18 cellular contexts compared by ENCODE assay signal in genomic region chr22:40403651-40404050, GRCh38. TPM values are rescaled to one million over a fixed set of nuclear protein-coding genes. Genes with fewer than 3 reads are reported as not detected.
DNase-seq lines count a peak whose midpoint lies in the region; TF ChIP-seq lines count a peak whose summit lies in the region.
"Had no signal": no experiment of that assay in that cellular context is flagged by ENCODE, and none has a peak within 500 bp of the region (broad histone marks: within the 10 kb centered on the region; RNA-seq: fewer than 3 reads in every experiment).

No MANE protein-coding gene starts in this region.

- H3K4me2 ChIP-seq in neural progenitor cell = no peak overlapping the region
- H3K4me2 ChIP-seq: hepatocyte had no signal

- no peaks in the 10 kb centered on the region for H3F3A ChIP-seq in neural progenitor cell (ENCODE audit: low read depth)

- H3K4me3 Mint-ChIP-seq in activated CD4-positive, alpha-beta T cell treated with anti-CD3 and anti-CD28 coated beads, Interleukin-2, amount 10 ng/mL, durations not matched to agents 7 days and 5 days = no peak overlapping the region
- H3K4me3 Mint-ChIP-seq in IgD-negative memory B cell (peak overlapping the region in 3 of 4 donors; percentile 5 to 61 (median 57)), chondrocyte (ENCODE audit: unreplicated experiment) (no peak overlapping the region), neural progenitor cell (no peak overlapping the region)

- in situ Hi-C loops in GM13976 (cut with MboI; ENCODE audit: low sequenced_read_pairs, unreplicated experiment) = no loop called here

- no peak for TF ChIP-seq CTCF in chondrocyte (IDR thresholded peaks at IDR 0.05)
- TF ChIP-seq CTCF in neural progenitor cell (IDR thresholded peaks at IDR 0.05) = no peak
- no peak for TF ChIP-seq CTCF in GM13976 (IDR thresholded peaks at IDR 0.05; ENCODE audit: borderline replicate concordance, control extremely low read depth, extremely low read depth, insufficient read depth, missing control alignments)

- no peak overlapping the region for H3K4me3 ChIP-seq in neural progenitor cell
- H3K4me3 ChIP-seq: hepatocyte, K562, prostate gland, SK-N-MC, stomach had no signal

- peaks cover 37% of the 10 kb centered on the region for H3K36me3 Mint-ChIP-seq in activated CD4-positive, alpha-beta T cell treated with anti-CD3 and anti-CD28 coated beads, Interleukin-2, amount 10 ng/mL, durations not matched to agents 7 days and 5 days (ENCODE audit: low read depth)
- H3K36me3 Mint-ChIP-seq in IgD-negative memory B cell (peaks cover 3% of the 10 kb centered on the region), chondrocyte (ENCODE audit: low read depth) (peaks cover 15% of the 10 kb centered on the region), neural progenitor cell (peaks cover 28% of the 10 kb centered on the region)

- peaks cover 48% of the 10 kb centered on the region for H3K4me1 Mint-ChIP-seq in activated CD4-positive, alpha-beta T cell treated with anti-CD3 and anti-CD28 coated beads, Interleukin-2, amount 10 ng/mL, durations not matched to agents 7 days and 5 days
- H3K4me1 Mint-ChIP-seq in IgD-negative memory B cell (peaks cover 36 to 40% (median 36%) of the 10 kb centered on the region in 3 donors), chondrocyte (ENCODE audit: low read depth) (peaks cover 11% of the 10 kb centered on the region), neural progenitor cell (no peaks in the 10 kb centered on the region)

- no peak overlapping the region for H3K9ac ChIP-seq in neural progenitor cell

- no peaks in the 10 kb centered on the region for H3K79me2 ChIP-seq in neural progenitor cell (ENCODE audit: low read depth)

- POLR2A ChIA-PET in activated CD4-positive, alpha-beta T cell treated with anti-CD3 and anti-CD28 coated beads, Interleukin-2, amount 10 ng/mL, durations not matched to agents 7 days and 5 days (lab: Charles Lee) = no interaction called here

- no peaks in the 10 kb centered on the region for H3K27me3 Mint-ChIP-seq in activated CD4-positive, alpha-beta T cell treated with anti-CD3 and anti-CD28 coated beads, Interleukin-2, amount 10 ng/mL, durations not matched to agents 7 days and 5 days
- H3K27me3 Mint-ChIP-seq in IgD-negative memory B cell (peaks cover 2% of the 10 kb centered on the region), chondrocyte (ENCODE audit: low read depth) (no peaks in the 10 kb centered on the region), neural progenitor cell (ENCODE audit: insufficient read depth, low read depth) (peaks cover 2% of the 10 kb centered on the region)

- no peaks in the 10 kb centered on the region for H3K27me3 ChIP-seq in neural progenitor cell
- H3K27me3 ChIP-seq: hepatocyte, stomach had no signal

- H3K27ac Mint-ChIP-seq in activated CD4-positive, alpha-beta T cell treated with anti-CD3 and anti-CD28 coated beads, Interleukin-2, amount 10 ng/mL, durations not matched to agents 7 days and 5 days = peak overlapping the region; percentile 80
- H3K27ac Mint-ChIP-seq in IgD-negative memory B cell (peak overlapping the region; percentile 3 to 47 (median 7)), chondrocyte (ENCODE audit: unreplicated experiment) (peak overlapping the region; percentile 39), neural progenitor cell (peak overlapping the region; percentile 10)

- H3K9me3 ChIP-seq in neural progenitor cell (ENCODE audit: low read depth) = no peaks in the 10 kb centered on the region
- H3K9me3 ChIP-seq: prostate gland, stomach had no signal

- no peaks in the 10 kb centered on the region for H3K36me3 ChIP-seq in neural progenitor cell

- no peak overlapping the region for H3K27ac ChIP-seq in neural progenitor cell
- H3K27ac ChIP-seq: hepatocyte, SK-N-MC had no signal

- no peak for DNase-seq in activated CD4-positive, alpha-beta T cell treated with anti-CD3 and anti-CD28 coated beads, Interleukin-2, amount 10 ng/mL, durations not matched to agents 7 days and 5 days
- no peak for DNase-seq in activated CD4-positive, alpha-beta T cell treated with anti-CD3 and anti-CD28 coated beads for 1 hour
- DNase-seq in chondrocyte (ENCODE audit: low spot score) = no peak
- no peak for DNase-seq in neural progenitor cell (ENCODE audit: low spot score)
- no peak for DNase-seq in GM13976 (ENCODE audit: low spot score)
- no peak for DNase-seq in dermis blood vessel endothelial cell
- DNase-seq in DMS 273 treated with DMSO at 0.1 percent for 48 hours (lab: John Stamatoyannopoulos, UW) = no peak
- DNase-seq: caudate nucleus, NCI-H1092, NCI-H2107, NCI-H526, OCI-M1, stomach had no signal

- no peaks in the 10 kb centered on the region for H4K20me1 ChIP-seq in neural progenitor cell (ENCODE audit: low read depth)

- no peaks in the 10 kb centered on the region for H3K4me1 ChIP-seq in neural progenitor cell
- H3K4me1 ChIP-seq: prostate gland had no signal

- H2AFZ ChIP-seq in neural progenitor cell (replicated peaks) = no peak overlapping the region
- H2AFZ ChIP-seq: hepatocyte had no signal

- H3K9me3 Mint-ChIP-seq in activated CD4-positive, alpha-beta T cell treated with anti-CD3 and anti-CD28 coated beads, Interleukin-2, amount 10 ng/mL, durations not matched to agents 7 days and 5 days = no peaks in the 10 kb centered on the region
- H3K9me3 Mint-ChIP-seq in IgD-negative memory B cell (no peaks in the 10 kb centered on the region), chondrocyte (ENCODE audit: low read depth) (no peaks in the 10 kb centered on the region), neural progenitor cell (no peaks in the 10 kb centered on the region)

- CTCF ChIA-PET in activated CD4-positive, alpha-beta T cell treated with anti-CD3 and anti-CD28 coated beads, Interleukin-2, amount 10 ng/mL, durations not matched to agents 7 days and 5 days (lab: Charles Lee) = interaction anchor here (0.6 to 1.2 kb wide), 3 partner anchors 9 to 243 kb away, joined by 3 to 5 read pairs (median 4); no protein-coding TSS in a partner anchor

RNA-seq across cellular contexts. Expression of gene SGSM3, which starts 33.3 kb away (rescaled TPM):
- total RNA-seq in activated CD4-positive, alpha-beta T cell treated with anti-CD3 and anti-CD28 coated beads, Interleukin-2, amount 10 ng/mL, durations not matched to agents 7 days and 5 days = 10 to 100 TPM; 79.6 to 92.4 TPM
- polyA plus RNA-seq in IgD-negative memory B cell = 53.3 TPM
- total RNA-seq in chondrocyte = 59.5 to 80.3 TPM (median 66.7 TPM) in 3 replicates
- total RNA-seq in neural progenitor cell (ENCODE audit: low replicate concordance) = 55.2 and 127 TPM in 2 replicates
- total RNA-seq in dermis blood vessel endothelial cell = 50.4 and 72.5 TPM in 2 replicates

RNA-seq across cellular contexts. Expression of gene ADSL, which starts 57.4 kb away (rescaled TPM):
- total RNA-seq in activated CD4-positive, alpha-beta T cell treated with anti-CD3 and anti-CD28 coated beads, Interleukin-2, amount 10 ng/mL, durations not matched to agents 7 days and 5 days = 100 to 1,000 TPM; 124 to 130 TPM
- 44.5 TPM for polyA plus RNA-seq in IgD-negative memory B cell
- 56.3 to 62.2 TPM (median 58.1 TPM) in 3 replicates for total RNA-seq in chondrocyte
- 135 and 181 TPM in 2 replicates for total RNA-seq in neural progenitor cell (ENCODE audit: low replicate concordance)
- 158 and 217 TPM in 2 replicates for total RNA-seq in dermis blood vessel endothelial cell

Comparison
In these comparisons a context has a peak if more than half of its experiments do, and no peak if none do; other contexts are left out.
1. H3K27ac Mint-ChIP-seq: peak in every context shown above with its lines; median percentile 80 in activated CD4-positive, alpha-beta T cell treated with anti-CD3 and anti-CD28 coated beads, Interleukin-2, amount 10 ng/mL, durations not matched to agents 7 days and 5 days; 39 in chondrocyte; 10 in neural progenitor cell; 7 in IgD-negative memory B cell.
2. H3K4me3 Mint-ChIP-seq: peak in IgD-negative memory B cell (3 of 4); none in activated CD4-positive, alpha-beta T cell treated with anti-CD3 and anti-CD28 coated beads, Interleukin-2, amount 10 ng/mL, durations not matched to agents 7 days and 5 days (single experiment), chondrocyte (single experiment) and neural progenitor cell (single experiment).